2 cellular contexts compared by ENCODE assay signal in the genomic region with DNA sequence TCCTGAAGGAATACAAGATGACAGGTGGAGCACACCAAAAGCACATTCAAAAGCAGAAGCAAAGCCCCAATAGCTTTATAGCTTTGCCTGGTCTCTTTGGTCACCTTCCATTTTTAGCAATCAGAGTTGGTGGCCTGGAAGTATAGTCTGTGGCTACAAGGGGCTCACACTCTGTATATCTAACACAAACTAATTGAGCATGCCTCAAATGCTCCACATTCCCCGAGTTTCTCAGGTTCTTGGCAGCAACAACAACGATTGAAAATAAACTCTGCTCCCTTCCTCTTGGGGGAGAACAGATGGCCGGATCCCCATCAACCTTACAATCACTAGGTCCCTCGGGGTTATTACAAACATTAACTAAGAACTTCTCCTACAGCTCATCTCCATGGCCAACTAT.
TF ChIP-seq lines count a peak whose summit lies in the region.

No MANE protein-coding gene starts in this region.

TF ChIP-seq in GM23338, 12 proteins besides CTCF, POLR2A, EP300 and RAD21 (continued from another document):
- TF ChIP-seq, protein P1, sequence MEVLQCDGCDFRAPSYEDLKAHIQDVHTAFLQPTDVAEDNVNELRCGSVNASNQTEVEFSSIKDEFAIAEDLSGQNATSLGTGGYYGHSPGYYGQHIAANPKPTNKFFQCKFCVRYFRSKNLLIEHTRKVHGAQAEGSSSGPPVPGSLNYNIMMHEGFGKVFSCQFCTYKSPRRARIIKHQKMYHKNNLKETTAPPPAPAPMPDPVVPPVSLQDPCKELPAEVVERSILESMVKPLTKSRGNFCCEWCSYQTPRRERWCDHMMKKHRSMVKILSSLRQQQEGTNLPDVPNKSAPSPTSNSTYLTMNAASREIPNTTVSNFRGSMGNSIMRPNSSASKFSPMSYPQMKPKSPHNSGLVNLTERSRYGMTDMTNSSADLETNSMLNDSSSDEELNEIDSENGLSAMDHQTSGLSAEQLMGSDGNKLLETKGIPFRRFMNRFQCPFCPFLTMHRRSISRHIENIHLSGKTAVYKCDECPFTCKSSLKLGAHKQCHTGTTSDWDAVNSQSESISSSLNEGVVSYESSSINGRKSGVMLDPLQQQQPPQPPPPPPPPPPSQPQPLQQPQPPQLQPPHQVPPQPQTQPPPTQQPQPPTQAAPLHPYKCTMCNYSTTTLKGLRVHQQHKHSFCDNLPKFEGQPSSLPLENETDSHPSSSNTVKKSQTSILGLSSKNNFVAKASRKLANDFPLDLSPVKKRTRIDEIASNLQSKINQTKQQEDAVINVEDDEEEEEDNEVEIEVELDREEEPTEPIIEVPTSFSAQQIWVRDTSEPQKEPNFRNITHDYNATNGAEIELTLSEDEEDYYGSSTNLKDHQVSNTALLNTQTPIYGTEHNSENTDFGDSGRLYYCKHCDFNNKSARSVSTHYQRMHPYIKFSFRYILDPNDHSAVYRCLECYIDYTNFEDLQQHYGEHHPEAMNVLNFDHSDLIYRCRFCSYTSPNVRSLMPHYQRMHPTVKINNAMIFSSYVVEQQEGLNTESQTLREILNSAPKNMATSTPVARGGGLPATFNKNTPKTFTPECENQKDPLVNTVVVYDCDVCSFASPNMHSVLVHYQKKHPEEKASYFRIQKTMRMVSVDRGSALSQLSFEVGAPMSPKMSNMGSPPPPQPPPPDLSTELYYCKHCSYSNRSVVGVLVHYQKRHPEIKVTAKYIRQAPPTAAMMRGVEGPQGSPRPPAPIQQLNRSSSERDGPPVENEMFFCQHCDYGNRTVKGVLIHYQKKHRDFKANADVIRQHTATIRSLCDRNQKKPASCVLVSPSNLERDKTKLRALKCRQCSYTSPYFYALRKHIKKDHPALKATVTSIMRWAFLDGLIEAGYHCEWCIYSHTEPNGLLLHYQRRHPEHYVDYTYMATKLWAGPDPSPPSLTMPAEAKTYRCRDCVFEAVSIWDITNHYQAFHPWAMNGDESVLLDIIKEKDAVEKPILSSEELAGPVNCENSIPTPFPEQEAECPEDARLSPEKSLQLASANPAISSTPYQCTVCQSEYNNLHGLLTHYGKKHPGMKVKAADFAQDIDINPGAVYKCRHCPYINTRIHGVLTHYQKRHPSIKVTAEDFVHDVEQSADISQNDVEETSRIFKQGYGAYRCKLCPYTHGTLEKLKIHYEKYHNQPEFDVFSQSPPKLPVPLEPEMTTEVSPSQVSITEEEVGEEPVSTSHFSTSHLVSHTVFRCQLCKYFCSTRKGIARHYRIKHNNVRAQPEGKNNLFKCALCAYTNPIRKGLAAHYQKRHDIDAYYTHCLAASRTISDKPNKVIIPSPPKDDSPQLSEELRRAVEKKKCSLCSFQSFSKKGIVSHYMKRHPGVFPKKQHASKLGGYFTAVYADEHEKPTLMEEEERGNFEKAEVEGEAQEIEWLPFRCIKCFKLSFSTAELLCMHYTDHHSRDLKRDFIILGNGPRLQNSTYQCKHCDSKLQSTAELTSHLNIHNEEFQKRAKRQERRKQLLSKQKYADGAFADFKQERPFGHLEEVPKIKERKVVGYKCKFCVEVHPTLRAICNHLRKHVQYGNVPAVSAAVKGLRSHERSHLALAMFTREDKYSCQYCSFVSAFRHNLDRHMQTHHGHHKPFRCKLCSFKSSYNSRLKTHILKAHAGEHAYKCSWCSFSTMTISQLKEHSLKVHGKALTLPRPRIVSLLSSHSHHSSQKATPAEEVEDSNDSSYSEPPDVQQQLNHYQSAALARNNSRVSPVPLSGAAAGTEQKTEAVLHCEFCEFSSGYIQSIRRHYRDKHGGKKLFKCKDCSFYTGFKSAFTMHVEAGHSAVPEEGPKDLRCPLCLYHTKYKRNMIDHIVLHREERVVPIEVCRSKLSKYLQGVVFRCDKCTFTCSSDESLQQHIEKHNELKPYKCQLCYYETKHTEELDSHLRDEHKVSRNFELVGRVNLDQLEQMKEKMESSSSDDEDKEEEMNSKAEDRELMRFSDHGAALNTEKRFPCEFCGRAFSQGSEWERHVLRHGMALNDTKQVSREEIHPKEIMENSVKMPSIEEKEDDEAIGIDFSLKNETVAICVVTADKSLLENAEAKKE (CRISPR knock-in tag; IDR thresholded peaks at IDR 0.05), result no peak
- TF ChIP-seq ZNF331 (CRISPR knock-in tag; IDR thresholded peaks at IDR 0.05; ENCODE audit: low read depth) (no peak), CREB1 (CRISPR knock-in tag; IDR thresholded peaks at IDR 0.05; ENCODE audit: low read depth) (no peak), ZNF114 (CRISPR knock-in tag; IDR thresholded peaks at IDR 0.05) (no peak), STAT1 (IDR thresholded peaks at IDR 0.05; ENCODE audit: unreplicated experiment) (no peak), EZH2 (IDR thresholded peaks at IDR 0.05; ENCODE audit: low read depth, unreplicated experiment) (no peak), POLR2AphosphoS5 (IDR thresholded peaks at IDR 0.05; ENCODE audit: low read depth) (no peak)
- TF ChIP-seq, protein P2, sequence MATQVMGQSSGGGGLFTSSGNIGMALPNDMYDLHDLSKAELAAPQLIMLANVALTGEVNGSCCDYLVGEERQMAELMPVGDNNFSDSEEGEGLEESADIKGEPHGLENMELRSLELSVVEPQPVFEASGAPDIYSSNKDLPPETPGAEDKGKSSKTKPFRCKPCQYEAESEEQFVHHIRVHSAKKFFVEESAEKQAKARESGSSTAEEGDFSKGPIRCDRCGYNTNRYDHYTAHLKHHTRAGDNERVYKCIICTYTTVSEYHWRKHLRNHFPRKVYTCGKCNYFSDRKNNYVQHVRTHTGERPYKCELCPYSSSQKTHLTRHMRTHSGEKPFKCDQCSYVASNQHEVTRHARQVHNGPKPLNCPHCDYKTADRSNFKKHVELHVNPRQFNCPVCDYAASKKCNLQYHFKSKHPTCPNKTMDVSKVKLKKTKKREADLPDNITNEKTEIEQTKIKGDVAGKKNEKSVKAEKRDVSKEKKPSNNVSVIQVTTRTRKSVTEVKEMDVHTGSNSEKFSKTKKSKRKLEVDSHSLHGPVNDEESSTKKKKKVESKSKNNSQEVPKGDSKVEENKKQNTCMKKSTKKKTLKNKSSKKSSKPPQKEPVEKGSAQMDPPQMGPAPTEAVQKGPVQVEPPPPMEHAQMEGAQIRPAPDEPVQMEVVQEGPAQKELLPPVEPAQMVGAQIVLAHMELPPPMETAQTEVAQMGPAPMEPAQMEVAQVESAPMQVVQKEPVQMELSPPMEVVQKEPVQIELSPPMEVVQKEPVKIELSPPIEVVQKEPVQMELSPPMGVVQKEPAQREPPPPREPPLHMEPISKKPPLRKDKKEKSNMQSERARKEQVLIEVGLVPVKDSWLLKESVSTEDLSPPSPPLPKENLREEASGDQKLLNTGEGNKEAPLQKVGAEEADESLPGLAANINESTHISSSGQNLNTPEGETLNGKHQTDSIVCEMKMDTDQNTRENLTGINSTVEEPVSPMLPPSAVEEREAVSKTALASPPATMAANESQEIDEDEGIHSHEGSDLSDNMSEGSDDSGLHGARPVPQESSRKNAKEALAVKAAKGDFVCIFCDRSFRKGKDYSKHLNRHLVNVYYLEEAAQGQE (IDR thresholded peaks at IDR 0.05; ENCODE audit: unreplicated experiment), result no peak

TF ChIP-seq in WTC11, 78 proteins besides CTCF, POLR2A, EP300 and RAD21 (continued from another document):
- TF ChIP-seq, protein P3, sequence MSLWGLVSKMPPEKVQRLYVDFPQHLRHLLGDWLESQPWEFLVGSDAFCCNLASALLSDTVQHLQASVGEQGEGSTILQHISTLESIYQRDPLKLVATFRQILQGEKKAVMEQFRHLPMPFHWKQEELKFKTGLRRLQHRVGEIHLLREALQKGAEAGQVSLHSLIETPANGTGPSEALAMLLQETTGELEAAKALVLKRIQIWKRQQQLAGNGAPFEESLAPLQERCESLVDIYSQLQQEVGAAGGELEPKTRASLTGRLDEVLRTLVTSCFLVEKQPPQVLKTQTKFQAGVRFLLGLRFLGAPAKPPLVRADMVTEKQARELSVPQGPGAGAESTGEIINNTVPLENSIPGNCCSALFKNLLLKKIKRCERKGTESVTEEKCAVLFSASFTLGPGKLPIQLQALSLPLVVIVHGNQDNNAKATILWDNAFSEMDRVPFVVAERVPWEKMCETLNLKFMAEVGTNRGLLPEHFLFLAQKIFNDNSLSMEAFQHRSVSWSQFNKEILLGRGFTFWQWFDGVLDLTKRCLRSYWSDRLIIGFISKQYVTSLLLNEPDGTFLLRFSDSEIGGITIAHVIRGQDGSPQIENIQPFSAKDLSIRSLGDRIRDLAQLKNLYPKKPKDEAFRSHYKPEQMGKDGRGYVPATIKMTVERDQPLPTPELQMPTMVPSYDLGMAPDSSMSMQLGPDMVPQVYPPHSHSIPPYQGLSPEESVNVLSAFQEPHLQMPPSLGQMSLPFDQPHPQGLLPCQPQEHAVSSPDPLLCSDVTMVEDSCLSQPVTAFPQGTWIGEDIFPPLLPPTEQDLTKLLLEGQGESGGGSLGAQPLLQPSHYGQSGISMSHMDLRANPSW (CRISPR knock-in tag; conservative IDR thresholded peaks at IDR 0.05; ENCODE audit: low read depth), result no peak
- TF ChIP-seq, protein P4, sequence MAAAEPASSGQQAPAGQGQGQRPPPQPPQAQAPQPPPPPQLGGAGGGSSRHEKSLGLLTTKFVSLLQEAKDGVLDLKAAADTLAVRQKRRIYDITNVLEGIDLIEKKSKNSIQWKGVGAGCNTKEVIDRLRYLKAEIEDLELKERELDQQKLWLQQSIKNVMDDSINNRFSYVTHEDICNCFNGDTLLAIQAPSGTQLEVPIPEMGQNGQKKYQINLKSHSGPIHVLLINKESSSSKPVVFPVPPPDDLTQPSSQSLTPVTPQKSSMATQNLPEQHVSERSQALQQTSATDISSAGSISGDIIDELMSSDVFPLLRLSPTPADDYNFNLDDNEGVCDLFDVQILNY (CRISPR knock-in tag; IDR thresholded peaks at IDR 0.05), result no peak
- TF ChIP-seq TP53 (CRISPR knock-in tag; IDR thresholded peaks at IDR 0.05), result no peak
- no peak for TF ChIP-seq NFE2L1 (CRISPR knock-in tag; IDR thresholded peaks at IDR 0.05)
